Comparison of ENCODE assay signal across 2 cellular contexts in genomic region chr11:86629070-86629706, GRCh38.
TF ChIP-seq lines count a peak whose summit lies in the region.

No MANE protein-coding gene starts in this region.

TF ChIP-seq in liver, 16 proteins besides CTCF, POLR2A, EP300 and RAD21 (continued from another document):
- no peak for TF ChIP-seq REST (IDR thresholded peaks at IDR 0.05)
- peak; percentile 66 to 70 for TF ChIP-seq RXRA (IDR thresholded peaks at IDR 0.05)

TF ChIP-seq in HepG2, 621 proteins besides CTCF, POLR2A, EP300 and RAD21 (continued from another document):
- TF ChIP-seq AGO2 (optimal IDR thresholded peaks at IDR 0.05; ENCODE audit: low read depth, low read length) (no peak), PRDM4 (CRISPR knock-in tag; IDR thresholded peaks at IDR 0.05; ENCODE audit: borderline replicate concordance) (no peak), NFE2 (CRISPR knock-in tag; IDR thresholded peaks at IDR 0.05) (no peak), TARDBP (CRISPR knock-in tag; IDR thresholded peaks at IDR 0.05) (no peak), ZNF24 (IDR thresholded peaks at IDR 0.05) (no peak), ZNF770 (CRISPR knock-in tag; IDR thresholded peaks at IDR 0.05) (no peak), NCOA1 (CRISPR knock-in tag; IDR thresholded peaks at IDR 0.05) (no peak), ZNF790 (CRISPR knock-in tag; IDR thresholded peaks at IDR 0.05; ENCODE audit: borderline replicate concordance) (no peak), FOXP4 (CRISPR knock-in tag; IDR thresholded peaks at IDR 0.05) (no peak)
